In genomic region chr3:69272537-69272936, GRCh38 we compare ENCODE assay signal across 29 cellular contexts.
"Had no signal": no experiment of that assay in that cellular context is flagged by ENCODE, and none has a peak within 500 bp of the region (broad histone marks: within the 10 kb centered on the region; RNA-seq: fewer than 3 reads in every experiment).

No MANE protein-coding gene starts in this region.

- H3K4me1 ChIP-seq: pancreas, prostate gland, sigmoid colon, spleen, testis, tibial artery, transverse colon, upper lobe of right lung, uterus had no signal

- FAIRE-seq: pancreas, small intestine had no signal

- H3K9me3 ChIP-seq: neutrophil, pancreas, prostate gland, right lobe of liver, sigmoid colon, spleen, suprapubic skin, testis, tibial artery, transverse colon, upper lobe of right lung, uterus had no signal

- H3K4me3 ChIP-seq: pancreas, prostate gland, right lobe of liver, sigmoid colon, spleen, suprapubic skin, testis, tibial artery, transverse colon, upper lobe of right lung, uterus had no signal

- H3K27ac ChIP-seq: neutrophil, pancreas, prostate gland, right lobe of liver, sigmoid colon, spleen, suprapubic skin, testis, tibial artery, transverse colon, upper lobe of right lung, uterus had no signal

- H3K27me3 ChIP-seq: neutrophil, pancreas, right lobe of liver, sigmoid colon, spleen, suprapubic skin, testis, tibial artery, transverse colon, upper lobe of right lung, uterus had no signal

- ATAC-seq: naive thymus-derived CD8-positive, alpha-beta T cell; natural killer cell treated with Interleukin-12 subunit alpha and Interleukin-12 subunit beta and Interleukin-15 and Interleukin-18, amount 100 ng/mL, for 72 hours; pancreas; right cardiac atrium; right lobe of liver; stimulated activated memory B cell treated with anti-CD40 and anti-IgM and Interleukin-4, amounts not matched to agents 10 μg/mL and 1 μg/mL and 100 μg/mL, for 72 hours; stimulated activated naive CD8-positive, alpha-beta T cell treated with anti-CD3 and anti-CD28 coated beads, Interleukin-15, amount 100 ng/mL, for 72 hours; stimulated activated naive CD8-positive, alpha-beta T cell treated with anti-CD3 and anti-CD28 coated beads, Interleukin-15, Interleukin-2, amounts not matched to agents 100 U/mL and 50 U/mL, for 24 hours; upper lobe of right lung had no signal

- H3K36me3 ChIP-seq: pancreas, prostate gland, right lobe of liver, sigmoid colon, spleen, suprapubic skin, tibial artery, transverse colon, upper lobe of right lung, uterus had no signal

- DNase-seq: naive thymus-derived CD8-positive, alpha-beta T cell; nephron progenitor cell; nucleus accumbens; pancreas; retina; right cardiac atrium; right lobe of liver; sigmoid colon; small intestine; spleen; stimulated activated CD4-positive, alpha-beta T cell treated with anti-CD3 and anti-CD28 coated beads, Interleukin-12 subunit alpha, Interleukin-12 subunit beta, amount 100 ng/mL, for 4 hours; stimulated activated CD4-positive, alpha-beta T cell treated with anti-CD3 and anti-CD28 coated beads, Interleukin-1b, Interleukin-23, amount 100 ng/mL, for 48 hours; stimulated activated CD4-positive, alpha-beta T cell treated with anti-CD3 and anti-CD28 coated beads, Interleukin-4, amount 100 ng/mL, for 1 hour; stimulated activated CD4-positive, alpha-beta T cell treated with anti-CD3 and anti-CD28 coated beads, Interleukin-4, amount 100 ng/mL, for 4 hours; stimulated activated CD8-positive, alpha-beta memory T cell treated with anti-CD3 and anti-CD28 coated beads, Interleukin-4, amount 100 ng/mL, for 48 hours; stimulated activated naive CD4-positive, alpha-beta T cell; stimulated activated naive CD8-positive, alpha-beta T cell treated with anti-CD3 and anti-CD28 coated beads, Interleukin-15, amount 100 ng/mL, for 72 hours; stimulated activated naive CD8-positive, alpha-beta T cell treated with anti-CD3 and anti-CD28 coated beads, Interleukin-15, Interleukin-2, amounts not matched to agents 100 U/mL and 50 U/mL, for 24 hours; substantia nigra; testis; tibial artery; transverse colon; upper lobe of right lung; uterus had no signal
